ENCODE assay signal across 1 cellular context in the genomic region with DNA sequence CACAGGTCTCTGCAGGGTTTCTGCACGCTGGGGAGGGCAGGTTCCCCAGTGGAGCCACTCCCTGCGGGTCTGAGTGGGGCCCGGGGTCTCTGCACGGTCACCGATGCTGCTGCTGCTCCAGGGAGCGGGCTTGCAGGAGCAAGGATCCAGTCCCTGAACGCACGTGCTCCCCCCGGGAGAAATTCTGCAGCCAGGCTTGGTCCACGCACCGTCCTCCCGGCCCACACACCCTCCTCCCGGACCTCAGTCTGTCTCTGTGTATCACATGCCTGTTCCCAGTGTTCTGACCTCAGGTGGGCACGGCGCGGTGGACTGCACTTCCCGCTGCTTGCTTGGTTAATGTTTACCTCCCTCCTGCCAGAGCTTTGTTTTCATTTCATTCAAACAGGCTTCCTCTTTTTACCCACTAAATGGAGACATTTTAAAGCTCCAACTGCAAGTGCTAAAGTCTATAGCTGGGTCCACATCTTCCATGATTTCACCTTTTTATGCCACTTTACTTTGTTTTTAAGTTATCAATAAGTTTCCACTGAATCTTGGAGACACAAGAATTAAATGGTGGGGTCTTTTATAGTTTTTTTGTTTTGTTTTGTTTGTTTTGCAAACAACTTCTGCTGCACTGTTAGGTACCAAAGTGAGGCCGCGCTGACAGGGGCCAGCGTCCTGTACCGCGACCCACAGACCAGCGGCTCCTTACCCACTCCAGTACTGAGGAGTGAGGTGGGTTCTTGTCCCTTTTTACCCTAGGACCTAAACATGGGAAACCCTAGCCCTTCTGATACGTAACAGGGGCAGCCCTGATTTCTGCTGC.
A peak's percentile ranks its signal among the peaks of the same experiment; 100 is the strongest.
TF ChIP-seq lines count a peak whose summit lies in the region.

No MANE protein-coding gene starts in this region.

TF ChIP-seq in HepG2, 621 proteins besides CTCF, POLR2A, EP300 and RAD21 (continued from another document and continues in another):
- TF ChIP-seq CCAR2 (optimal IDR thresholded peaks at IDR 0.05; ENCODE audit: low read depth, low read length) = no peak
- TF ChIP-seq, protein P1, sequence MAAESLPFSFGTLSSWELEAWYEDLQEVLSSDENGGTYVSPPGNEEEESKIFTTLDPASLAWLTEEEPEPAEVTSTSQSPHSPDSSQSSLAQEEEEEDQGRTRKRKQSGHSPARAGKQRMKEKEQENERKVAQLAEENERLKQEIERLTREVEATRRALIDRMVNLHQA (CRISPR knock-in tag; IDR thresholded peaks at IDR 0.05) = no peak
- no peak for TF ChIP-seq EHMT2 (IDR thresholded peaks at IDR 0.05; ENCODE audit: borderline replicate concordance, low read depth, low read length)
- TF ChIP-seq ELF1 (CRISPR knock-in tag; IDR thresholded peaks at IDR 0.05) = no peak
- TF ChIP-seq NKX3-1 (CRISPR knock-in tag; IDR thresholded peaks at IDR 0.05) = no peak
- TF ChIP-seq ZBED4 (CRISPR knock-in tag; IDR thresholded peaks at IDR 0.05; ENCODE audit: borderline replicate concordance) = peak; percentile 96; the same call in 1 of the 2 replicates
- TF ChIP-seq ZNF253 (CRISPR knock-in tag; IDR thresholded peaks at IDR 0.05; ENCODE audit: borderline replicate concordance) = no peak
- no peak for TF ChIP-seq ARNT (IDR thresholded peaks at IDR 0.05)
- 0 out of 2 replicates have a peak, but pooled peaks have one; percentile 4 for TF ChIP-seq IRF2 (CRISPR knock-in tag; IDR thresholded peaks at IDR 0.05)
- no peak for TF ChIP-seq ZC3H4 (CRISPR knock-in tag; IDR thresholded peaks at IDR 0.05; ENCODE audit: borderline replicate concordance)
- TF ChIP-seq CEBPB (IDR thresholded peaks at IDR 0.05; ENCODE audit: borderline replicate concordance, low read depth, low read length) = no peak
- TF ChIP-seq FOXK2 (IDR thresholded peaks at IDR 0.05) = no peak
- no peak for TF ChIP-seq NFAT5 (CRISPR knock-in tag; IDR thresholded peaks at IDR 0.05)
- no peak for TF ChIP-seq RNF2 (conservative IDR thresholded peaks at IDR 0.05; ENCODE audit: low read depth)
- TF ChIP-seq POLR2AphosphoS2 (IDR thresholded peaks at IDR 0.05; ENCODE audit: low read depth, low read length) = no peak
- no peak for TF ChIP-seq SIN3B (IDR thresholded peaks at IDR 0.05; ENCODE audit: low read length)
- TF ChIP-seq, protein P2, sequence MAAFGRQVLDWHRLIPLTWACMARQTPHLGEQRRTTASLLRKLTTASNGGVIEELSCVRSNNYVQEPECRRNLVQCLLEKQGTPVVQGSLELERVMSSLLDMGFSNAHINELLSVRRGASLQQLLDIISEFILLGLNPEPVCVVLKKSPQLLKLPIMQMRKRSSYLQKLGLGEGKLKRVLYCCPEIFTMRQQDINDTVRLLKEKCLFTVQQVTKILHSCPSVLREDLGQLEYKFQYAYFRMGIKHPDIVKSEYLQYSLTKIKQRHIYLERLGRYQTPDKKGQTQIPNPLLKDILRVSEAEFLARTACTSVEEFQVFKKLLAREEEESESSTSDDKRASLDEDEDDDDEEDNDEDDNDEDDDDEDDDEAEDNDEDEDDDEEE (CRISPR knock-in tag; IDR thresholded peaks at IDR 0.05) = no peak
- no peak for TF ChIP-seq ZNF207 (IDR thresholded peaks at IDR 0.05; ENCODE audit: borderline replicate concordance)
- TF ChIP-seq, protein P3, sequence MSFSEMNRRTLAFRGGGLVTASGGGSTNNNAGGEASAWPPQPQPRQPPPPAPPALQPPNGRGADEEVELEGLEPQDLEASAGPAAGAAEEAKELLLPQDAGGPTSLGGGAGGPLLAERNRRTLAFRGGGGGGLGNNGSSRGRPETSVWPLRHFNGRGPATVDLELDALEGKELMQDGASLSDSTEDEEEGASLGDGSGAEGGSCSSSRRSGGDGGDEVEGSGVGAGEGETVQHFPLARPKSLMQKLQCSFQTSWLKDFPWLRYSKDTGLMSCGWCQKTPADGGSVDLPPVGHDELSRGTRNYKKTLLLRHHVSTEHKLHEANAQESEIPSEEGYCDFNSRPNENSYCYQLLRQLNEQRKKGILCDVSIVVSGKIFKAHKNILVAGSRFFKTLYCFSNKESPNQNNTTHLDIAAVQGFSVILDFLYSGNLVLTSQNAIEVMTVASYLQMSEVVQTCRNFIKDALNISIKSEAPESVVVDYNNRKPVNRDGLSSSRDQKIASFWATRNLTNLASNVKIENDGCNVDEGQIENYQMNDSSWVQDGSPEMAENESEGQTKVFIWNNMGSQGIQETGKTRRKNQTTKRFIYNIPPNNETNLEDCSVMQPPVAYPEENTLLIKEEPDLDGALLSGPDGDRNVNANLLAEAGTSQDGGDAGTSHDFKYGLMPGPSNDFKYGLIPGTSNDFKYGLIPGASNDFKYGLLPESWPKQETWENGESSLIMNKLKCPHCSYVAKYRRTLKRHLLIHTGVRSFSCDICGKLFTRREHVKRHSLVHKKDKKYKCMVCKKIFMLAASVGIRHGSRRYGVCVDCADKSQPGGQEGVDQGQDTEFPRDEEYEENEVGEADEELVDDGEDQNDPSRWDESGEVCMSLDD (CRISPR knock-in tag; IDR thresholded peaks at IDR 0.05; ENCODE audit: borderline replicate concordance) = no peak
- TF ChIP-seq ZBTB8A (CRISPR knock-in tag; IDR thresholded peaks at IDR 0.05; ENCODE audit: borderline replicate concordance, low read depth) = no peak
- peak; percentile 68; the same call in 1 of the 2 replicates for TF ChIP-seq ZNF431 (CRISPR knock-in tag; IDR thresholded peaks at IDR 0.05; ENCODE audit: borderline replicate concordance, low read depth)
- TF ChIP-seq TARDBP (CRISPR knock-in tag; IDR thresholded peaks at IDR 0.05) = 0 out of 2 replicates have a peak, but pooled peaks have one; percentile 37
- TF ChIP-seq, protein P4, sequence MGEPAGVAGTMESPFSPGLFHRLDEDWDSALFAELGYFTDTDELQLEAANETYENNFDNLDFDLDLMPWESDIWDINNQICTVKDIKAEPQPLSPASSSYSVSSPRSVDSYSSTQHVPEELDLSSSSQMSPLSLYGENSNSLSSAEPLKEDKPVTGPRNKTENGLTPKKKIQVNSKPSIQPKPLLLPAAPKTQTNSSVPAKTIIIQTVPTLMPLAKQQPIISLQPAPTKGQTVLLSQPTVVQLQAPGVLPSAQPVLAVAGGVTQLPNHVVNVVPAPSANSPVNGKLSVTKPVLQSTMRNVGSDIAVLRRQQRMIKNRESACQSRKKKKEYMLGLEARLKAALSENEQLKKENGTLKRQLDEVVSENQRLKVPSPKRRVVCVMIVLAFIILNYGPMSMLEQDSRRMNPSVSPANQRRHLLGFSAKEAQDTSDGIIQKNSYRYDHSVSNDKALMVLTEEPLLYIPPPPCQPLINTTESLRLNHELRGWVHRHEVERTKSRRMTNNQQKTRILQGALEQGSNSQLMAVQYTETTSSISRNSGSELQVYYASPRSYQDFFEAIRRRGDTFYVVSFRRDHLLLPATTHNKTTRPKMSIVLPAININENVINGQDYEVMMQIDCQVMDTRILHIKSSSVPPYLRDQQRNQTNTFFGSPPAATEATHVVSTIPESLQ (CRISPR knock-in tag; conservative IDR thresholded peaks at IDR 0.05) = no peak
- TF ChIP-seq ZNF563 (CRISPR knock-in tag; IDR thresholded peaks at IDR 0.05) = no peak
- TF ChIP-seq ZNF709 (CRISPR knock-in tag; IDR thresholded peaks at IDR 0.05) = no peak
- peak; percentile 72 for TF ChIP-seq ZNF629 (CRISPR knock-in tag; conservative IDR thresholded peaks at IDR 0.05)
- TF ChIP-seq ZC3H13 (CRISPR knock-in tag; IDR thresholded peaks at IDR 0.05) = no peak; the same call in 1 of the 2 replicates
- TF ChIP-seq, protein P5, sequence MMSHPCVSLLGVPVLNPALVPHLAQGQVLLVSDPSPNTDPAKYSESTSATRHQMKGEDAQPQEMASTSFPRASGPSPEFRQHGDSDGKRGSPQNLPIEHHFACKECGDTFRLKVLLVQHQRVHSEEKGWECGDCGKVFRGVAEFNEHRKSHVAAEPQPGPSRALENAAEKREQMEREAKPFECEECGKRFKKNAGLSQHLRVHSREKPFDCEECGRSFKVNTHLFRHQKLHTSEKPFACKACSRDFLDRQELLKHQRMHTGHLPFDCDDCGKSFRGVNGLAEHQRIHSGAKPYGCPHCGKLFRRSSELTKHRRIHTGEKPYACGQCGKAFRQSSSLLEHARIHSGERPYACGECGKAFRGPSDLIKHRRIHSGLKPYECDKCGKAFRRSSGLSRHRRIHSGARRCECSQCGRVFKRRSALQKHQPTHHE (CRISPR knock-in tag; IDR thresholded peaks at IDR 0.05; ENCODE audit: borderline replicate concordance) = no peak
- no peak for TF ChIP-seq ZNF343 (CRISPR knock-in tag; IDR thresholded peaks at IDR 0.05)
- TF ChIP-seq PLRG1 (conservative IDR thresholded peaks at IDR 0.05) = no peak
- 0 out of 2 replicates have a peak, but pooled peaks have one; percentile 31 for TF ChIP-seq SMAD3 (CRISPR knock-in tag; IDR thresholded peaks at IDR 0.05)
- TF ChIP-seq, protein P6, sequence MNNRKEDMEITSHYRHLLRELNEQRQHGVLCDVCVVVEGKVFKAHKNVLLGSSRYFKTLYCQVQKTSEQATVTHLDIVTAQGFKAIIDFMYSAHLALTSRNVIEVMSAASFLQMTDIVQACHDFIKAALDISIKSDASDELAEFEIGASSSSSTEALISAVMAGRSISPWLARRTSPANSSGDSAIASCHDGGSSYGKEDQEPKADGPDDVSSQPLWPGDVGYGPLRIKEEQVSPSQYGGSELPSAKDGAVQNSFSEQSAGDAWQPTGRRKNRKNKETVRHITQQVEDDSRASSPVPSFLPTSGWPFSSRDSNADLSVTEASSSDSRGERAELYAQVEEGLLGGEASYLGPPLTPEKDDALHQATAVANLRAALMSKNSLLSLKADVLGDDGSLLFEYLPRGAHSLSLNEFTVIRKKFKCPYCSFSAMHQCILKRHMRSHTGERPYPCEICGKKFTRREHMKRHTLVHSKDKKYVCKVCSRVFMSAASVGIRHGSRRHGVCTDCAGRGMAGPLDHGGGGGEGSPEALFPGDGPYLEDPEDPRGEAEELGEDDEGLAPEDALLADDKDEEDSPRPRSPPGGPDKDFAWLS (CRISPR knock-in tag; IDR thresholded peaks at IDR 0.05; ENCODE audit: borderline replicate concordance) = no peak
- no peak for TF ChIP-seq FLYWCH1 (CRISPR knock-in tag; IDR thresholded peaks at IDR 0.05)
